Comparison of ENCODE assay signal across 22 cellular contexts in the genomic region with DNA sequence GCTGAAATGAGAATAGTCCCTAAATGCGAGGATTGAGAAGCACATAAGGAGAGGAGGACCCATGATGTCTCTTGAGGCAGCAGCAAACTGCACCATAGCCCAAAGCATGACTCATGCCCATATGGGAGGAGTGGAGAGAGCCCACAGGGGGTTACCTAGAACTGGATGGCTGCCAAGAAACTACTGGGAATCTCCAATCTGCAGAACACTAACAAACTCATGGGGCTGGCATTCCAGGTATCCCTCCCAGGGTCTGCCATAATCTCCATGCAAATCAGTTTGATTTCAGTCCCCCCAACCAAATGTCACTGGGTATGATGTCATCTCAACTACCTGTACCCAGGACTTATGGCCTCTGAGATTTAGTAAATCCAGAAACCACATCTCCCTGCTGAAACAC.
"Had no signal": no experiment of that assay in that cellular context is flagged by ENCODE, and none has a peak within 500 bp of the region (broad histone marks: within the 10 kb centered on the region; RNA-seq: fewer than 3 reads in every experiment).

No MANE protein-coding gene starts in this region.

- H3K27ac ChIP-seq: adrenal gland, breast epithelium, gastrocnemius medialis, heart left ventricle, upper lobe of right lung, WERI-Rb-1 had no signal

- H3K27ac Mint-ChIP-seq: activated naive CD4-positive, alpha-beta T cell treated with anti-CD3 and anti-CD28 coated beads, Interleukin-2, amount 50 U/mL, for 72 hours had no signal

- H3K36me3 ChIP-seq: adrenal gland, breast epithelium, gastrocnemius medialis, heart left ventricle, upper lobe of right lung, WERI-Rb-1 had no signal

- H3K9me3 ChIP-seq: adrenal gland, breast epithelium, gastrocnemius medialis, heart left ventricle, upper lobe of right lung had no signal

- H3K4me3 ChIP-seq: adrenal gland, breast epithelium, gastrocnemius medialis, heart left ventricle, upper lobe of right lung had no signal

- FAIRE-seq: astrocyte had no signal

- H3K27me3 ChIP-seq: adrenal gland, breast epithelium, gastrocnemius medialis, heart left ventricle, upper lobe of right lung had no signal

- H3K4me1 Mint-ChIP-seq: neural crest cell had no signal

- H3K4me3 Mint-ChIP-seq: neural crest cell had no signal

- DNase-seq: activated CD4-positive, alpha-beta T cell treated with anti-CD3 and anti-CD28 coated beads for 1 hour; activated CD8-positive, alpha-beta memory T cell treated with anti-CD3 and anti-CD28 coated beads for 24 hours; activated CD8-positive, alpha-beta memory T cell treated with anti-CD3 and anti-CD28 coated beads, Interleukin-2, amount 50 U/mL, for 48 hours; activated gamma-delta T cell; activated T-cell treated with anti-CD3 and anti-CD28 coated beads, Interleukin-2, amount 50 U/mL, for 48 hours; adrenal gland; cerebellar nuclear complex; effector CD4-positive, alpha-beta T cell; gastrocnemius medialis; heart left ventricle; kidney glomerular epithelial cell; left ventricle myocardium superior; retina; stimulated activated CD8-positive, alpha-beta memory T cell treated with anti-CD3 and anti-CD28 coated beads, Interleukin-4, amount 100 ng/mL, for 48 hours; stimulated activated naive CD4-positive, alpha-beta T cell; upper lobe of right lung; WERI-Rb-1 had no signal

- H3K4me1 ChIP-seq: adrenal gland, breast epithelium, gastrocnemius medialis, heart left ventricle, upper lobe of right lung had no signal

- H3K36me3 Mint-ChIP-seq: activated naive CD4-positive, alpha-beta T cell treated with anti-CD3 and anti-CD28 coated beads, Interleukin-2, amount 50 U/mL, for 72 hours had no signal

- ATAC-seq: activated naive CD4-positive, alpha-beta T cell treated with anti-CD3 and anti-CD28 coated beads, Interleukin-2, amount 50 U/mL, for 72 hours; esophagus mucosa; gastrocnemius medialis; heart left ventricle; left ventricle myocardium superior; upper lobe of right lung had no signal
